Comparison of ENCODE assay signal across 10 cellular contexts in the genomic region with DNA sequence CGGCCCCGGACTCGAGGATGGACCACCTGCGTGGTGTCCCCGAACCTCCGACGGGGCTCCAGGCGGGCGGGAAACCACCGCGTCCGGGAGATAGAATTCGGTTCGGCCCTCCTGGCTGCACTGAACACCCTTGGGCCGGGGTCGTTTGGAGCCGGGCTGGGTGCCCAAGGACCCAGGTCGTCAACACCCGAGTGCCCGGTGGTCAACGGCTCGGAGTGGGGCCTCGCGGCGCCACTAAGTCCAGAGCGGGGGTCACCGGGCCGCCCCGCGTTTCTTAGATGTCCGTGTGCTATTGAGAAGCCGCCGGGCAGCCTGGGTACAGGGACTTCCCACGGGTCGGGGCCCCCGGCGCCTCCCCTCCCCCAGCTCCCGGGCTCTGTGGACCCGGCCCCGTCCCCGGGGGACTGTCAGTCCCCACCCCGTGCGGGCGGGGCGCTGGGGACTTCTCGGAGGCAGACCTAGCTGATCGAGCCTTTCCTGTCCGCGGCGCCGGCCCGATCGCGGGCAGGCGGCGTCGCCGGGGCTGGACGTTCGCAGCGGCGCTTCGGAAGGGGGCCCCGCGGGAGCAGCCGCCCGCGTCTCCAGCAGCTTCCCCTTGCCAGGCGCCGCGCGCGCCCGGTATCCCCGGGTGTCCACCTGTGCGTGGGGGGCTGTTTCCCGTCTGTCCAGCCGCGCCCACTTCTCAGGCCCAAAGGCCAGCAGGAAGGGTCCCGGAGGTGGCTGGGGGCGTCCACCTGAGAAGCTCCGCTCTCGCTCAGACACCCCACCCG. TPM values are rescaled to one million over a fixed set of nuclear protein-coding genes. Genes with fewer than 3 reads are reported as not detected.
DNase-seq lines count a peak whose midpoint lies in the region; ATAC-seq and TF ChIP-seq lines count a peak whose summit lies in the region.
"Had no signal": no experiment of that assay in that cellular context is flagged by ENCODE, and none has a peak within 500 bp of the region (broad histone marks: within the 10 kb centered on the region; RNA-seq: fewer than 3 reads in every experiment).

No MANE protein-coding gene starts in this region.

- no peak overlapping the region for H3K18ac ChIP-seq in mesendoderm (ENCODE audit: low read length)

- no peak overlapping the region for H3K4ac ChIP-seq in mesendoderm (ENCODE audit: low read depth, low read length)

- H3K4me1 ChIP-seq in heart left ventricle (peaks cover 0 to 49% (median 31%) of the 10 kb centered on the region in 12 donors), esophagus muscularis mucosa (peaks cover 42 to 55% (median 52%) of the 10 kb centered on the region in 4 donors), thoracic aorta (ENCODE audit: control insufficient read depth in 1 of 2, low read depth in 2 of 2) (peaks cover 43 to 49% of the 10 kb centered on the region in 2 donors), mesendoderm (ENCODE audit: control insufficient read depth, low read depth, low read length) (no peaks in the 10 kb centered on the region)

- H3K36me3 Mint-ChIP-seq in type B pancreatic cell = no peaks in the 10 kb centered on the region
- H3K36me3 Mint-ChIP-seq: brain had no signal

- no peak overlapping the region for H3K23ac ChIP-seq in mesendoderm (ENCODE audit: low read length)

- H3K4me2 ChIP-seq in mesendoderm (ENCODE audit: low read length) = no peak overlapping the region

- no peaks in the 10 kb centered on the region for H3K79me1 ChIP-seq in mesendoderm (ENCODE audit: low read length)

- no peaks in the 10 kb centered on the region for H3K36me3 ChIP-seq in heart left ventricle
- H3K36me3 ChIP-seq in esophagus muscularis mucosa = no peaks in the 10 kb centered on the region
- H3K36me3 ChIP-seq in thoracic aorta = no peaks in the 10 kb centered on the region
- H3K36me3 ChIP-seq in mesendoderm (ENCODE audit: control insufficient read depth, insufficient read depth, low read length) = no peaks in the 10 kb centered on the region

- H4K8ac ChIP-seq in mesendoderm (ENCODE audit: low read depth, low read length) = no peak overlapping the region

- H3K4me1 Mint-ChIP-seq in type B pancreatic cell (ENCODE audit: unreplicated experiment) = peaks cover 10% of the 10 kb centered on the region

- H3K27me3 Mint-ChIP-seq in type B pancreatic cell = peaks cover 71% of the 10 kb centered on the region

- H3K27me3 ChIP-seq in heart left ventricle (peaks cover 73 to 99% (median 90%) of the 10 kb centered on the region in 9 donors), esophagus muscularis mucosa (peaks cover 22 to 100% (median 60%) of the 10 kb centered on the region in 4 donors), thoracic aorta (replicated peaks; ENCODE audit: insufficient read depth) (peaks cover 51% of the 10 kb centered on the region), mesendoderm (ENCODE audit: insufficient read depth, low read length, poor library complexity) (peaks cover 61% of the 10 kb centered on the region)

- no peaks in the 10 kb centered on the region for H3K9me3 Mint-ChIP-seq in type B pancreatic cell

- no peak overlapping the region for H4K5ac ChIP-seq in mesendoderm (ENCODE audit: low read length)

- no peak overlapping the region for H2AK5ac ChIP-seq in mesendoderm (ENCODE audit: low read length)

- no peak for TF ChIP-seq EP300 in esophagus muscularis mucosa (IDR thresholded peaks at IDR 0.05)

- no peak overlapping the region for H3K4me3 Mint-ChIP-seq in type B pancreatic cell

- no peak overlapping the region for H2BK120ac ChIP-seq in mesendoderm (ENCODE audit: low read depth, low read length)

- DNase-seq in heart left ventricle = no peak
- DNase-seq in left ventricle myocardium superior = no peak
- DNase-seq in NCI-H510A treated with DMSO at 0.1 percent for 48 hours (lab: John Stamatoyannopoulos, UW) = peak; percentile 44
- no peak for DNase-seq in esophagus muscularis mucosa (ENCODE audit: extremely low spot score)
- no peak for DNase-seq in thoracic aorta (ENCODE audit: low spot score)
- no peak for DNase-seq in mesendoderm
- DNase-seq in type B pancreatic cell (ENCODE audit: extremely low spot score, unreplicated experiment) = no peak

- no peak overlapping the region for H3K27ac Mint-ChIP-seq in type B pancreatic cell
- H3K27ac Mint-ChIP-seq: brain had no signal

- 1 to 2% (median 2%) methylated on average over 24 to 84 of the region's 84 CpGs for WGBS in heart left ventricle, 4 donors
- WGBS in esophagus muscularis mucosa = 0% methylated on average over 1 of the region's 84 CpGs
- no CpG with 5 or more reads among the region's 84 CpGs for WGBS in mesendoderm (ENCODE audit: extremely low coverage, insufficient coverage, low lambda C conversion rate)

- ATAC-seq in heart left ventricle (no peak), left ventricle myocardium superior (no peak), thoracic aorta (ENCODE audit: insufficient number of reproducible peaks, low FRiP score, low read depth) (no peak), GM19397 (IDR thresholded peaks at IDR 0.05; ENCODE audit: unreplicated experiment) (no peak)

- H3K27ac ChIP-seq in heart left ventricle = peak overlapping the region in 1 of 12 donors; percentile 82
- no peak overlapping the region for H3K27ac ChIP-seq in esophagus muscularis mucosa (replicated peaks in 1 of 4)
- H3K27ac ChIP-seq in thoracic aorta = no peak overlapping the region
- H3K27ac ChIP-seq in mesendoderm (ENCODE audit: low read depth, low read length) = no peak overlapping the region
- H3K27ac ChIP-seq: VCaP had no signal

- H3K56ac ChIP-seq in mesendoderm (ENCODE audit: low read length) = no peak overlapping the region

- H2BK15ac ChIP-seq in mesendoderm (replicated peaks; ENCODE audit: low read depth) = no peak overlapping the region

- TF ChIP-seq POLR2A in heart left ventricle (IDR thresholded peaks at IDR 0.05) = no peak
- TF ChIP-seq POLR2A in esophagus muscularis mucosa (IDR thresholded peaks at IDR 0.05; ENCODE audit: low read depth) = no peak

- H3K9ac ChIP-seq in mesendoderm (ENCODE audit: low read length) = no peak overlapping the region

- intact Hi-C loops in heart left ventricle (cut with DNase I) (loop anchor here in 1 of 10 donors (5.0 kb wide), 1 partner anchor 495 kb away; no protein-coding TSS in a partner anchor), left ventricle myocardium superior (cut with micrococcal nuclease) (no loop called here), esophagus muscularis mucosa (cut with DNase I) (loop anchor here (10.0 kb wide), 1 partner anchor 68 kb away; the partner anchor contains the start of gene RPTOR)

- H3K4me3 ChIP-seq in heart left ventricle (peak overlapping the region in 10 of 12 donors; percentile 9 to 43 (median 32)), esophagus muscularis mucosa (peak overlapping the region; percentile 49 to 59 (median 52)), thoracic aorta (peak overlapping the region; percentile 61), mesendoderm (ENCODE audit: low read length) (no peak overlapping the region)

- no peak overlapping the region for H2BK5ac ChIP-seq in mesendoderm (ENCODE audit: low read length)

- H3K9me3 ChIP-seq in heart left ventricle (no peaks in the 10 kb centered on the region), esophagus muscularis mucosa (no peaks in the 10 kb centered on the region), thoracic aorta (no peaks in the 10 kb centered on the region)

- no peaks in the 10 kb centered on the region for H3K79me2 ChIP-seq in mesendoderm (ENCODE audit: control insufficient read depth, insufficient read depth, low read length)

- TF ChIP-seq CTCF in heart left ventricle (IDR thresholded peaks at IDR 0.05) = no peak
- no peak for TF ChIP-seq CTCF in esophagus muscularis mucosa (IDR thresholded peaks at IDR 0.05)
- no peak for TF ChIP-seq CTCF in thoracic aorta (IDR thresholded peaks at IDR 0.05)
- no peak for TF ChIP-seq CTCF in type B pancreatic cell (conservative IDR thresholded peaks at IDR 0.05)

RNA-seq across cellular contexts. Expression of gene NPTX1, which starts 0.7 kb away (rescaled TPM):
- total RNA-seq in heart left ventricle (under 1 TPM in 3 of 9 donors, not detected in 6; 0.07 to 0.58 (median 0.12) TPM), left ventricle myocardium superior (not detected), esophagus muscularis mucosa (1 to 10 TPM in 3 of 4 donors, under 1 TPM in 1; 0.42 to 5.5 (median 4.1) TPM), thoracic aorta (under 1 TPM; 0.56 to 0.68 TPM), type B pancreatic cell (ENCODE audit: low replicate concordance) (1.7 and 4.7 TPM in 2 replicates)
- under 1 TPM in 1 of 2 donors, not detected in 1; 0.01 TPM for polyA plus RNA-seq in heart left ventricle
- 0.13 TPM for polyA plus RNA-seq in mesendoderm (2013, experiment 1 of 2)
- 0.17 TPM for polyA plus RNA-seq in mesendoderm (2013, experiment 2 of 2)
